Comparison of ENCODE assay signal across 17 cellular contexts in the genomic region with DNA sequence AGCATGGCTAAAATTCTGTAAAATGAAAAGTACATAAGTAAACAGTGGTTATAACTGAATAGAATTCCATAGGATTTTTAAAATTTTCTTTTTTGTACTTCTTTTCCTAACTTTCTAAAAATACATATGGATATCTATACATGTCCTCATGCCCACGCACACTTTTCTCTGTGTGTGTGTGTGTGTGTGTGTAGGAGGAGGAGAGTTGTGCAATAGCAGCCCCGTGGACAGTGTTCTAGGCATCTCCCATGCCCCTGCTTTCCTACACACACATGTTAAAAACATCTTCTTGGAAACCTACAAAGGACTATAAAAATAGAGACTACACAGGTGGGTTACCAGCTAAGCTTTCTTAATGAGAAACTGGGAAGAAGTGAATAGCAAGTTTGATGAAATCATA.
"Had no signal": no experiment of that assay in that cellular context is flagged by ENCODE, and none has a peak within 500 bp of the region (broad histone marks: within the 10 kb centered on the region; RNA-seq: fewer than 3 reads in every experiment).

No MANE protein-coding gene starts in this region.

- H3K4me3 ChIP-seq: adrenal gland, ovary, tibial artery, vagina had no signal

- H3K27me3 ChIP-seq: adrenal gland, ovary, vagina had no signal

- H3K4me1 ChIP-seq: adrenal gland, tibial artery had no signal

- H3K9me3 ChIP-seq: adrenal gland, ovary, tibial artery, vagina had no signal

- FAIRE-seq: colon had no signal

- H3K36me3 ChIP-seq: adrenal gland, ovary, tibial artery, vagina had no signal

- H3K27ac ChIP-seq: adrenal gland, ovary, tibial artery, vagina had no signal

- DNase-seq: activated B cell treated with CpG ODN at 0.5 μM for 24 hours; activated CD4-positive, alpha-beta T cell treated with anti-CD3 and anti-CD28 coated beads for 48 hours; activated CD8-positive, alpha-beta T cell treated with anti-CD3 and anti-CD28 coated beads for 36 hours; activated effector memory CD4-positive, alpha-beta T cell treated with Interleukin-2 at 50 U/mL for 16 hours; activated naive CD4-positive, alpha-beta T cell treated with anti-CD3 and anti-CD28 coated beads, Interleukin-2, amount 50 U/mL, for 16 hours; activated T-cell treated with anti-CD3 and anti-CD28 coated beads, Interleukin-2, amount 50 U/mL, for 4 hours; adrenal gland; hypothalamus; left ventricle myocardium superior; ovary; stimulated activated CD4-positive, alpha-beta T cell treated with anti-CD3 and anti-CD28 coated beads, Interleukin-12 subunit alpha, Interleukin-12 subunit beta, amount 100 ng/mL, for 4 hours; tibial artery had no signal

- ATAC-seq: activated CD8-positive, alpha-beta T cell treated with anti-CD3 and anti-CD28 coated beads for 36 hours; activated T-cell treated with anti-CD3 and anti-CD28 coated beads, Interleukin-2, amount 50 U/mL, for 4 hours; esophagus mucosa; left ventricle myocardium superior; sciatic nerve; stimulated activated effector memory CD8-positive, alpha-beta T cell treated with anti-CD3 and anti-CD28 coated beads, Interleukin-12 subunit alpha, Interleukin-12 subunit beta, amount 100 ng/mL, for 72 hours had no signal
